21 cellular contexts compared by ENCODE assay signal in the genomic region with DNA sequence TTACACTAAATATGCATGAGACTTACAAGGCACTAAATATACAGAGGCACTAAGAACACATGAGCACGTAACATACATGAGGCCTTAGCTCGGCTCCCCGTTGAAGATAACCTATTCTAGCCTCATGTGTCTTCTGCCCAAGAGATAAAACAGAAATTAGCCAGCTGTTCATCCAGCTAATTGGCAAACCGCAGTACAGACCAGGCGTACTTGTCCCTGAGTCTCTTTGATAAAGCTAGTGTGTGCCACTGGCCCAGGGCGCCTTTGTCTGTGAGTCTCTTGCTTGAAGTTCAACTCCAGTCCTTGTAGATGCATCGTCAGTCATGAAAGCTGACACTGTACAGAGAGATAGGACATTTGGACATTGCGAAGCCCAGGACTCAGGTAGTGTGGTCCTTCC.
"Had no signal": no experiment of that assay in that cellular context is flagged by ENCODE, and none has a peak within 500 bp of the region (broad histone marks: within the 10 kb centered on the region; RNA-seq: fewer than 3 reads in every experiment).

No MANE protein-coding gene starts in this region.

- H3K9me3 ChIP-seq: testis, upper lobe of right lung, vagina had no signal

- H3K27ac ChIP-seq: spleen, testis, tibial nerve, upper lobe of right lung, vagina had no signal

- H3K36me3 ChIP-seq: spleen, tibial nerve, upper lobe of right lung, vagina had no signal

- DNase-seq: effector CD4-positive, alpha-beta T cell; endodermal cell; foreskin melanocyte; head of caudate nucleus; hippocampal formation; left colon; mesendoderm; mucosa of descending colon; naive thymus-derived CD8-positive, alpha-beta T cell; posterior cingulate gyrus; spleen; stimulated activated CD4-positive, alpha-beta T cell treated with anti-CD3 and anti-CD28 coated beads, Interleukin-15, amount 100 ng/mL, for 24 hours; stimulated activated CD4-positive, alpha-beta T cell treated with anti-CD3 and anti-CD28 coated beads, Interleukin-1b, Interleukin-23, amount 100 ng/mL, for 48 hours; stimulated activated CD4-positive, alpha-beta T cell treated with anti-CD3 and anti-CD28 coated beads, Interleukin-4, amount 100 ng/mL, for 24 hours; stimulated activated naive CD8-positive, alpha-beta T cell treated with anti-CD3 and anti-CD28 coated beads, Interleukin-15, amount 100 ng/mL, for 72 hours; testis; upper lobe of right lung had no signal

- H3K27me3 ChIP-seq: spleen, testis, tibial nerve, upper lobe of right lung, vagina had no signal

- H3K4me3 ChIP-seq: mucosa of descending colon, spleen, testis, tibial nerve, upper lobe of right lung, vagina had no signal

- ATAC-seq: left colon; mucosa of descending colon; naive thymus-derived CD8-positive, alpha-beta T cell; sciatic nerve; stimulated activated memory B cell treated with anti-CD40 and anti-IgM and Interleukin-4, amounts not matched to agents 10 μg/mL and 1 μg/mL and 100 μg/mL, for 72 hours; stimulated activated naive CD8-positive, alpha-beta T cell treated with anti-CD3 and anti-CD28 coated beads, Interleukin-15, amount 100 ng/mL, for 72 hours; upper lobe of right lung had no signal

- H3K4me1 ChIP-seq: spleen, tibial nerve, upper lobe of right lung, vagina had no signal
